Comparison of ENCODE assay signal across 23 cellular contexts in genomic region chr6:40411881-40412280, GRCh38.
DNase-seq lines count a peak whose midpoint lies in the region; ATAC-seq and TF ChIP-seq lines count a peak whose summit lies in the region.
"Had no signal": no experiment of that assay in that cellular context is flagged by ENCODE, and none has a peak within 500 bp of the region (broad histone marks: within the 10 kb centered on the region; RNA-seq: fewer than 3 reads in every experiment).

No MANE protein-coding gene starts in this region.

- H3K4me3 Mint-ChIP-seq in effector memory CD8-positive, alpha-beta T cell, result no peak overlapping the region
- H3K4me3 Mint-ChIP-seq in progenitor cell of endocrine pancreas (ENCODE audit: low read depth), result no peak overlapping the region
- H3K4me3 Mint-ChIP-seq: CD4-positive, alpha-beta T cell had no signal

- H3K9me3 Mint-ChIP-seq in effector memory CD8-positive, alpha-beta T cell, result no peaks in the 10 kb centered on the region
- no peaks in the 10 kb centered on the region for H3K9me3 Mint-ChIP-seq in progenitor cell of endocrine pancreas (ENCODE audit: low read depth)
- H3K9me3 Mint-ChIP-seq: CD4-positive, alpha-beta T cell had no signal

- H3K27me3 ChIP-seq in BE2C, result no peaks in the 10 kb centered on the region
- H3K27me3 ChIP-seq: BLaER1, MG63, Peyer's patch, SJSA1 had no signal

- no peaks in the 10 kb centered on the region for H3K9me3 ChIP-seq in BE2C
- H3K9me3 ChIP-seq: BLaER1, HAP-1, MG63, Peyer's patch, SJSA1 had no signal

- peaks cover 42% of the 10 kb centered on the region for H3K4me1 ChIP-seq in BE2C
- H3K4me1 ChIP-seq: HAP-1, Peyer's patch, SJSA1 had no signal

- peak; percentile 30 for DNase-seq in BE2C
- DNase-seq in SK-N-DZ (ENCODE audit: low spot score), result peak; percentile 22
- DNase-seq in effector memory CD8-positive, alpha-beta T cell, result no peak
- no peak for DNase-seq in progenitor cell of endocrine pancreas (ENCODE audit: low spot score, unreplicated experiment)
- DNase-seq in OCI-M2 (lab: John Stamatoyannopoulos, UW; ENCODE audit: unreplicated experiment), result no peak
- no peak for DNase-seq in NCI-H774 (lab: John Stamatoyannopoulos, UW)
- DNase-seq: CD4-positive, alpha-beta T cell; COR-L47; DMS 273 treated with DMSO at 0.1 percent for 48 hours; DMS79 treated with DMSO at 0.1 percent for 48 hours; MG63; NCI-H1048; NCI-H1417 treated with DMSO at 0.1 percent for 48 hours; NCI-H187; NCI-H2107; NCI-H748 treated with DMSO at 0.1 percent for 48 hours; Peyer's patch; SW 1271 had no signal

- H3K4me1 Mint-ChIP-seq in effector memory CD8-positive, alpha-beta T cell (ENCODE audit: low read depth in 2 of 2), result peaks cover 4 to 34% of the 10 kb centered on the region in 2 donors
- H3K4me1 Mint-ChIP-seq in progenitor cell of endocrine pancreas (ENCODE audit: low read depth), result no peaks in the 10 kb centered on the region

- ATAC-seq in effector memory CD8-positive, alpha-beta T cell (replicated peaks), result no peak
- ATAC-seq in GM21737 (IDR thresholded peaks at IDR 0.05; ENCODE audit: unreplicated experiment), result no peak
- ATAC-seq: K562 had no signal

- peak overlapping the region; percentile 55 to 77 for H3K27ac Mint-ChIP-seq in effector memory CD8-positive, alpha-beta T cell
- H3K27ac Mint-ChIP-seq in progenitor cell of endocrine pancreas, result peak overlapping the region; percentile 5
- H3K27ac Mint-ChIP-seq: CD4-positive, alpha-beta T cell had no signal

- no peak overlapping the region for H3K4me3 ChIP-seq in BE2C (ENCODE audit: low read depth, low read length)
- H3K4me3 ChIP-seq: BLaER1, HAP-1, K562, MG63, Peyer's patch, SJSA1 had no signal

- TF ChIP-seq CTCF in BE2C (IDR thresholded peaks at IDR 0.05; ENCODE audit: low read depth, low read length) (no peak), progenitor cell of endocrine pancreas (IDR thresholded peaks at IDR 0.05; ENCODE audit: unreplicated experiment) (no peak)

- peaks cover 16 to 17% of the 10 kb centered on the region in 2 donors for H3K27me3 Mint-ChIP-seq in effector memory CD8-positive, alpha-beta T cell
- peaks cover 3% of the 10 kb centered on the region for H3K27me3 Mint-ChIP-seq in progenitor cell of endocrine pancreas
- H3K27me3 Mint-ChIP-seq: CD4-positive, alpha-beta T cell had no signal

- H3K36me3 Mint-ChIP-seq in effector memory CD8-positive, alpha-beta T cell (ENCODE audit: insufficient read depth), result no peaks in the 10 kb centered on the region
- H3K36me3 Mint-ChIP-seq in progenitor cell of endocrine pancreas (ENCODE audit: insufficient read depth), result no peaks in the 10 kb centered on the region

- H3K36me3 ChIP-seq in BE2C, result no peaks in the 10 kb centered on the region
- H3K36me3 ChIP-seq: HAP-1, MG63, Peyer's patch, SJSA1 had no signal

Comparison
In these comparisons a context has a peak if more than half of its experiments do, and no peak if none do; other contexts are left out.
1. DNase-seq: peak in BE2C (single experiment) and SK-N-DZ (single experiment); none in effector memory CD8-positive, alpha-beta T cell (0 of 3), progenitor cell of endocrine pancreas (single experiment), OCI-M2 (single experiment) and NCI-H774 (single experiment).